Comparison of ENCODE assay signal across 1 cellular context in the genomic region with DNA sequence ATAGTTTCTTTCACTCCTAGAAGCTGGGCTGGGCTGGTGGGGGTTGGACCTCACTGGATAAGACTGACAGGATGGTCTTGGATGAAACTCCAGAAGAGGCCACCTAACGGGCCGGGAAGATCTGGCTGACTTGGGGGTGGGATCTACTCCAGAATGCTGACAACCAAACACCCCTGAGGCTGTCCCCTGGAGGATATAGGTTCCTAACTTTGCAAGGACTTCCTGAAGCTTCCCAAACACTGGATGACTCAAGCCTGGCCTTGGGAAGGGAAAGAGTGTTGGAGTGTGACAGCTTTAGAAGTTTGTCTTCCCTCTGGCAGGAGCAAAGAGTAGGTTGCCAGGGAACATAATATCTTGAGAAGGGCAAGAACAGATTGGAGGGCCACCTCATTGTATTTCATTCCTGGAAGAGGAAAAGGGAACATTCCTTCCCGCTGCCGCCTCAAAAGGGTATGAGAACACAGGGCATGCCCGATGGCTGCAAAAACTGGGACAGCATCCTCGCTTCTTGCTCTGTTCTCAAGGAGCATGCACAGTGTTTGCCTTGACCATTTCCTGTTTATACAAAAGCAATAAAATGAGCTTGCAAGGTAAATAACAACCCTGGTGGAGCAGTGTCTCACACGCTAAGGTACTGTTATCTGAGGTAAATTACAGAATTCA.
TF ChIP-seq lines count a peak whose summit lies in the region.

No MANE protein-coding gene starts in this region.

TF ChIP-seq in GM12891, 5 proteins besides CTCF, POLR2A, EP300 and RAD21:
- TF ChIP-seq POU2F2 (IDR thresholded peaks at IDR 0.05; ENCODE audit: low read depth, low read length) (no peak), POLR2AphosphoS5 (IDR thresholded peaks at IDR 0.05; ENCODE audit: low read depth, low read length) (no peak), PAX5 (IDR thresholded peaks at IDR 0.05; ENCODE audit: insufficient read depth, low read length, severe bottlenecking) (no peak), TAF1 (IDR thresholded peaks at IDR 0.05; ENCODE audit: low read depth, low read length) (no peak)
